In the genomic region with DNA sequence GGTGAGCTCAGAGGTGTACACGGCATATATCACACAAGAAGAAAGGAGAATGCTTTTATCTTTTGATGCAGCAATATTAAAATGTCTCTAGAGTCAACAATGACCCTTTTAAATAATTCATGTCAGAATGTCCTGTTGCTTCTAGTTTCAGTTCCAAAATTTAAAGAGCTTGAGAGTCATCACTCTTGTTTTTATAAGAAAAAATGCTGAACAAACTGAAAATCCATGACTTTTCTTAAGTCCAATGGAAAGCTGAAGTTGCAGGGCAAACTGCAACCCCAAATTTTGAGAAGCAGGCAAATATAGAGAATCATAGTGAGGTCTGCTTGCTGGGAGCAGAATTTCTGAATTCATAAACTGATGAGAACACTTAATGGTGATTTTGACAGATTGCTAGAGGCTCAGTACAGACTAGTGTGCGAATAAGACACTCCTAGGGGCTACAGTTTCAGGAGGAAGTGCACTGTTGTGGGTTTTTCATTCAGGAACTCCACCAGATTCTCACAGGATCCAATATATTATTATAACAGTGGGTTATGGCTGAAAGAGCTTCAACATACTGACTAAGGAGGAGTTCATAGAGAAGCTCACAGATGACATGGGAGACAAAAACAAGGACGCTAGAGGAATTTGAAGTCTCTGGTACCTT, we compare ENCODE assay signal across 1 cellular context.
A peak's percentile ranks its signal among the peaks of the same experiment; 100 is the strongest.
TF ChIP-seq lines count a peak whose summit lies in the region.

No MANE protein-coding gene starts in this region.

TF ChIP-seq in GM12878, 131 proteins besides CTCF, POLR2A, EP300 and RAD21:
- TF ChIP-seq, protein P1, sequence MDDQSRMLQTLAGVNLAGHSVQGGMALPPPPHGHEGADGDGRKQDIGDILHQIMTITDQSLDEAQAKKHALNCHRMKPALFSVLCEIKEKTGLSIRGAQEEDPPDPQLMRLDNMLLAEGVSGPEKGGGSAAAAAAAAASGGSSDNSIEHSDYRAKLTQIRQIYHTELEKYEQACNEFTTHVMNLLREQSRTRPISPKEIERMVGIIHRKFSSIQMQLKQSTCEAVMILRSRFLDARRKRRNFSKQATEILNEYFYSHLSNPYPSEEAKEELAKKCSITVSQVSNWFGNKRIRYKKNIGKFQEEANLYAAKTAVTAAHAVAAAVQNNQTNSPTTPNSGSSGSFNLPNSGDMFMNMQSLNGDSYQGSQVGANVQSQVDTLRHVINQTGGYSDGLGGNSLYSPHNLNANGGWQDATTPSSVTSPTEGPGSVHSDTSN (IDR thresholded peaks at IDR 0.05; ENCODE audit: insufficient replicate concordance, low read depth, low read length), result no peak
- TF ChIP-seq RUNX3 (IDR thresholded peaks at IDR 0.05; ENCODE audit: low read length) (peak; percentile 15; the same call in 1 of the 2 replicates), ZNF217 (IDR thresholded peaks at IDR 0.05) (no peak), SPI1 (IDR thresholded peaks at IDR 0.05; ENCODE audit: borderline replicate concordance, insufficient read depth, low read depth, low read length) (0 out of 2 replicates have a peak, but pooled peaks have one; percentile 20)
